ENCODE assay signal across 8 cellular contexts in the genomic region with DNA sequence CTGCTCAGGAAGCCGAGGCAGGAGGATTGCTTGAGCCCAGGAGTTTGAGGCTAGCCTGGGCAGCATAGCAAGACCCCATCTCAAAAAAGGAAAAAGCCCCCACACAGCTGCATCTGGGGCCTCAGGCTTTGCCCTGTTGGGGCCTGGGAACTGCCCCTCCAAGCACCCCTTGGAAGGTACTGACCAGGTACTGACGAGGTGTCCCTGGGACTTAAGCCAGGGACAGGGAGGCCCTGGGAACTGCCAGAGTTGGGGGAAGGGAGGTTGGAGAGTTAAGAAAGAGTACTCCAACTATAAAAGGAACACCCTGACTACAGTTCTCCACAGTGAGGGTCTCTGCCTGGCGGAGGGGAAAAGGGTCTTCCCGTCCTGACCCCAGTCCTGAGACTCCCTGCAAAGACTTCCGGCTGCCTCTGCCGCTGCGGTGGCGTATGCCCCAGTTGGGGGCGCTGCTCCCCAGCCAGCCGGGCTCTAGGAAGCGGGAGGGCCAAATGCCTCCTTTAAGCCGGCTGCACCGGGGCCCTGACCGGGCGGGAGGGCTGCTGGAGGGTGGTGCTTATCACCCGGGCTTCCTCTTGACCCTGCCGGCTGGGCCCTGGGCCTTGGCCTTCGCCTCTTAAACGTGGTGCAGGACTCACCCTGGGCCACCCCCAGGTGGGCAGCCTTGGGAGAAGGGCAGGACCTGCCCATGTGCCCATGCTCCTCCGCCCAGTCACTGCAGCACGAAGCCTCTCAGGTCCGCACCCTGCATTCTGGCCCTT. TPM values are rescaled to one million over a fixed set of nuclear protein-coding genes. Genes with fewer than 3 reads are reported as not detected.
DNase-seq lines count a peak whose midpoint lies in the region; ATAC-seq and TF ChIP-seq lines count a peak whose summit lies in the region.

No MANE protein-coding gene starts in this region.

- H3K36me3 Mint-ChIP-seq in activated T-helper 1 cell treated with anti-CD3 and anti-CD28 coated beads, Interleukin-12 subunit alpha, Interleukin-12 subunit beta, Interleukin-2, Interleukin-4 antibody, amounts not matched to agents 30 ng/mL and 10 ng/mL and 1 ng/mL, durations not matched to agents 14 hours and 24 hours and 36 hours (ENCODE audit: low read depth): no peaks in the 10 kb centered on the region

- H3K4me1 Mint-ChIP-seq in activated T-helper 1 cell treated with anti-CD3 and anti-CD28 coated beads, Interleukin-12 subunit alpha, Interleukin-12 subunit beta, Interleukin-2, Interleukin-4 antibody, amounts not matched to agents 30 ng/mL and 10 ng/mL and 1 ng/mL, durations not matched to agents 14 hours and 24 hours and 36 hours (ENCODE audit: low read depth): no peaks in the 10 kb centered on the region

- no peak overlapping the region for H3K4me3 Mint-ChIP-seq in activated T-helper 1 cell treated with anti-CD3 and anti-CD28 coated beads, Interleukin-12 subunit alpha, Interleukin-12 subunit beta, Interleukin-2, Interleukin-4 antibody, amounts not matched to agents 30 ng/mL and 10 ng/mL and 1 ng/mL, durations not matched to agents 14 hours and 24 hours and 36 hours

- peaks cover 0 to 43% (median 22%) of the 10 kb centered on the region in 7 donors for H3K27me3 ChIP-seq in heart right ventricle

- intact Hi-C loops in activated T-helper 1 cell treated with anti-CD3 and anti-CD28 coated beads, Interleukin-12 subunit alpha, Interleukin-12 subunit beta, Interleukin-2, Interleukin-4 antibody, amounts not matched to agents 30 ng/mL and 10 ng/mL and 1 ng/mL, durations not matched to agents 14 hours and 24 hours and 36 hours (cut with micrococcal nuclease): loop anchor here (1.0 kb wide), 2 partner anchors 30 to 53 kb away; no protein-coding TSS in a partner anchor
- intact Hi-C loops in heart right ventricle (cut with DNase I): loop anchor here in 7 of 10 donors (1.0 to 10.0 kb wide), 7 partner anchors 31 to 55 kb away; a partner anchor contains a TSS

- no peaks in the 10 kb centered on the region for H3K9me3 ChIP-seq in heart right ventricle

- WGBS in heart right ventricle, 2 donors: 16 to 18% methylated on average over 22 of the region's 22 CpGs

- no peaks in the 10 kb centered on the region for H3K36me3 ChIP-seq in heart right ventricle

- H3K4me3 ChIP-seq in heart right ventricle (peak overlapping the region in 1 of 10 donors; percentile 10), retinal pigment epithelial cell (ENCODE audit: low read length) (no peak overlapping the region)

- no peaks in the 10 kb centered on the region for H3K9me3 Mint-ChIP-seq in activated T-helper 1 cell treated with anti-CD3 and anti-CD28 coated beads, Interleukin-12 subunit alpha, Interleukin-12 subunit beta, Interleukin-2, Interleukin-4 antibody, amounts not matched to agents 30 ng/mL and 10 ng/mL and 1 ng/mL, durations not matched to agents 14 hours and 24 hours and 36 hours

- no peak overlapping the region for H3K27ac Mint-ChIP-seq in activated T-helper 1 cell treated with anti-CD3 and anti-CD28 coated beads, Interleukin-12 subunit alpha, Interleukin-12 subunit beta, Interleukin-2, Interleukin-4 antibody, amounts not matched to agents 30 ng/mL and 10 ng/mL and 1 ng/mL, durations not matched to agents 14 hours and 24 hours and 36 hours

- peak; percentile 77 for TF ChIP-seq CTCF in GM12874 (IDR thresholded peaks at IDR 0.05; ENCODE audit: insufficient read depth, low read depth, low read length)
- TF ChIP-seq CTCF in heart right ventricle (IDR thresholded peaks at IDR 0.05): peak; percentile 40 to 81 (median 75)
- peak; percentile 90 for TF ChIP-seq CTCF in retinal pigment epithelial cell (conservative IDR thresholded peaks at IDR 0.05; ENCODE audit: low read depth, low read length)

- ATAC-seq in heart right ventricle (peak; percentile 71 to 87 (median 79)), HG02884 (IDR thresholded peaks at IDR 0.05; ENCODE audit: unreplicated experiment) (no peak)

- H3K27ac ChIP-seq in heart right ventricle: no peak overlapping the region

- H3K27me3 Mint-ChIP-seq in activated T-helper 1 cell treated with anti-CD3 and anti-CD28 coated beads, Interleukin-12 subunit alpha, Interleukin-12 subunit beta, Interleukin-2, Interleukin-4 antibody, amounts not matched to agents 30 ng/mL and 10 ng/mL and 1 ng/mL, durations not matched to agents 14 hours and 24 hours and 36 hours (ENCODE audit: insufficient read depth): peaks cover 5% of the 10 kb centered on the region

- DNase-seq in 8988T (peak; percentile 85), NOMO-1 treated with dmso at 0.1 percent for 144 hours (lab: John Stamatoyannopoulos, UW; ENCODE audit: unreplicated experiment) (peak; percentile 16), heart right ventricle (peak; percentile 45 to 64), retinal pigment epithelial cell (ENCODE audit: low read depth) (no peak), NCI-H2029 treated with DMSO at 0.1 percent for 48 hours (lab: John Stamatoyannopoulos, UW) (no peak)
- DNase-seq in activated T-helper 1 cell treated with anti-CD3 and anti-CD28 coated beads, Interleukin-12 subunit alpha, Interleukin-12 subunit beta, Interleukin-2, Interleukin-4 antibody, amounts not matched to agents 30 ng/mL and 10 ng/mL and 1 ng/mL, durations not matched to agents 14 hours and 24 hours and 36 hours (ENCODE audit: low spot score): peak; percentile 47

- peaks cover 0 to 20% (median 9%) of the 10 kb centered on the region in 9 donors for H3K4me1 ChIP-seq in heart right ventricle

RNA-seq across cellular contexts. Expression of a gene that starts 12.8 kb away (rescaled TPM):
- total RNA-seq in activated T-helper 1 cell treated with anti-CD3 and anti-CD28 coated beads, Interleukin-12 subunit alpha, Interleukin-12 subunit beta, Interleukin-2, Interleukin-4 antibody, amounts not matched to agents 30 ng/mL and 10 ng/mL and 1 ng/mL, durations not matched to agents 14 hours and 24 hours and 36 hours: 2.1 and 2.2 TPM in 2 replicates
- total RNA-seq in heart right ventricle: 10 to 100 TPM in 7 of 10 donors, 1 to 10 TPM in 3; 6.0 to 35.8 (median 10.6) TPM
- 1 to 10 TPM; 4.3 to 7.4 TPM for polyA plus RNA-seq in heart right ventricle

RNA-seq across cellular contexts. Expression of a gene that starts 25.2 kb away (rescaled TPM):
- total RNA-seq in activated T-helper 1 cell treated with anti-CD3 and anti-CD28 coated beads, Interleukin-12 subunit alpha, Interleukin-12 subunit beta, Interleukin-2, Interleukin-4 antibody, amounts not matched to agents 30 ng/mL and 10 ng/mL and 1 ng/mL, durations not matched to agents 14 hours and 24 hours and 36 hours: not detected in 2 replicates
- total RNA-seq in heart right ventricle: 1 to 10 TPM in 9 of 10 donors, under 1 TPM in 1; 0.94 to 6.0 (median 1.6) TPM
- polyA plus RNA-seq in heart right ventricle: 1 to 10 TPM in 1 of 2 donors, under 1 TPM in 1; 0.19 to 3.7 TPM

RNA-seq across cellular contexts. Expression of a gene that starts 32.2 kb away (rescaled TPM):
- total RNA-seq in activated T-helper 1 cell treated with anti-CD3 and anti-CD28 coated beads, Interleukin-12 subunit alpha, Interleukin-12 subunit beta, Interleukin-2, Interleukin-4 antibody, amounts not matched to agents 30 ng/mL and 10 ng/mL and 1 ng/mL, durations not matched to agents 14 hours and 24 hours and 36 hours: 0.26 TPM in 1 of 2 replicates, not detected in the other
- total RNA-seq in heart right ventricle: 100 to 1,000 TPM; 204 to 303 (median 249) TPM
- polyA plus RNA-seq in heart right ventricle: 100 to 1,000 TPM; 131 to 568 TPM

RNA-seq across cellular contexts. Expression of a gene that starts 32.9 kb away (rescaled TPM):
- total RNA-seq in activated T-helper 1 cell treated with anti-CD3 and anti-CD28 coated beads, Interleukin-12 subunit alpha, Interleukin-12 subunit beta, Interleukin-2, Interleukin-4 antibody, amounts not matched to agents 30 ng/mL and 10 ng/mL and 1 ng/mL, durations not matched to agents 14 hours and 24 hours and 36 hours: 135 and 138 TPM in 2 replicates
- 10 to 100 TPM in 1 of 10 donors, 1 to 10 TPM in 9; 6.1 to 10.6 (median 7.2) TPM for total RNA-seq in heart right ventricle
- 1 to 10 TPM; 8.3 to 8.6 TPM for polyA plus RNA-seq in heart right ventricle

RNA-seq across cellular contexts. Expression of a gene that starts 38.0 kb away (rescaled TPM):
- 89.2 and 105 TPM in 2 replicates for total RNA-seq in activated T-helper 1 cell treated with anti-CD3 and anti-CD28 coated beads, Interleukin-12 subunit alpha, Interleukin-12 subunit beta, Interleukin-2, Interleukin-4 antibody, amounts not matched to agents 30 ng/mL and 10 ng/mL and 1 ng/mL, durations not matched to agents 14 hours and 24 hours and 36 hours
- total RNA-seq in heart right ventricle: 10 to 100 TPM in 3 of 10 donors, 1 to 10 TPM in 7; 5.3 to 17.0 (median 8.8) TPM
- polyA plus RNA-seq in heart right ventricle: 10 to 100 TPM in 1 of 2 donors, 1 to 10 TPM in 1; 9.3 to 20.5 TPM

Comparison
In these comparisons a context has a peak if more than half of its experiments do, and no peak if none do; other contexts are left out.
1. DNase-seq: peak in 8988T (single experiment), NOMO-1 treated with dmso at 0.1 percent for 144 hours (single experiment), activated T-helper 1 cell treated with anti-CD3 and anti-CD28 coated beads, Interleukin-12 subunit alpha, Interleukin-12 subunit beta, Interleukin-2, Interleukin-4 antibody, amounts not matched to agents 30 ng/mL and 10 ng/mL and 1 ng/mL, durations not matched to agents 14 hours and 24 hours and 36 hours (single experiment) and heart right ventricle (2 of 2); none in retinal pigment epithelial cell (single experiment) and NCI-H2029 treated with DMSO at 0.1 percent for 48 hours (single experiment).
2. RNA of a gene that starts 32.2 kb away (total RNA-seq): 204 to 303 TPM in heart right ventricle; 0.26 TPM in activated T-helper 1 cell treated with anti-CD3 and anti-CD28 coated beads, Interleukin-12 subunit alpha, Interleukin-12 subunit beta, Interleukin-2, Interleukin-4 antibody, amounts not matched to agents 30 ng/mL and 10 ng/mL and 1 ng/mL, durations not matched to agents 14 hours and 24 hours and 36 hours; every median in the first group is over 100 times any median in the second.
3. Peak in every context shown above with its lines, with median percentiles within 50 percentile points of each other: CTCF ChIP-seq.